Comparison of ENCODE assay signal across 8 cellular contexts in the genomic region with DNA sequence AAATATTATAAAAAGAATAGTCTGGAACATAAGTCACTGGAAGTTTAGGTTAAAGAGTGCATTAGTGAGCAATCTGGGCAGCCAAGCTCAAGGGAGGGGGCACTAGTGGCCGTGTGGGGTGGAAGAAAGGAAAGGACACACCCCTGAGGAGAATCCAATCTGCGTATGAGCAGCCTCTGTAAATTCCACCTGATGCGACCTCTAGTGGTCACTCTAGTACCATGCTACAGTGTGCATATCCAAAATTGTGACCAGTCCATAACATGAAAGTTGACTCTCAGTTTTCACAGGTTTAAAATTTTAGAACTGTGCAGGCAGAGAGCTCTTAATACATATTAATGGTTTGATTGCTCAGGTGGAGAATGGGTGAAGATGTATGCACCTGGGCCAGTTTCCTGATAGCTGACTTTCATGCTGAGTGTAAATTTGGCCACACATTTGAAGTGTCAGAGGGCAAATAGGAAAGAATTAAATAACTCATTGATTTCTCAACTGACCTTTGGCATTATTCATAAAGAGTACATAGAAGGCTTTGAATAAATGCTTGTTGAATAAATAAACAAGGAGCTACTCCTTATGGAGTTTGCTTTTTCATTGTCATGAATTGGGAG.
DNase-seq lines count a peak whose midpoint lies in the region; ATAC-seq, FAIRE-seq and TF ChIP-seq lines count a peak whose summit lies in the region.

No MANE protein-coding gene starts in this region.

- no peak overlapping the region for H2BK120ac ChIP-seq in H1 (replicated peaks; ENCODE audit: low read depth, low read length)

- no peak for TF ChIP-seq POLR2A in H1 (IDR thresholded peaks at IDR 0.05; ENCODE audit: control extremely low read depth in 1 of 2, low read depth in 2 of 2, low read length in 2 of 2)
- TF ChIP-seq POLR2A in testis (IDR thresholded peaks at IDR 0.05): no peak

- H3K79me2 ChIP-seq in H1 (ENCODE audit: control insufficient read depth in 1 of 2, insufficient read depth in 2 of 2, low read length in 2 of 2): no peaks in the 10 kb centered on the region

- H3K36me3 ChIP-seq in H1 (ENCODE audit: control insufficient read depth in 2 of 4, insufficient read depth in 4 of 4, low read length in 3 of 4) (no peaks in the 10 kb centered on the region), testis (ENCODE audit: low read depth, missing control alignments) (no peaks in the 10 kb centered on the region)

- WGBS in H1 (ENCODE audit: extremely low coverage in 1 of 2, insufficient coverage in 1 of 2, insufficient read length in 1 of 2, insufficient replicate concordance in 2 of 2, low coverage in 1 of 2, low lambda C conversion rate in 2 of 2, missing lambda C conversion rate in 1 of 2), 2 experiments: 8% methylated on average over 3 of the region's 3 CpGs; no CpG with 5 or more reads in 1 of the 2 experiments
- WGBS in testis, 2 donors: 0 to 4% methylated on average over 3 of the region's 3 CpGs

- H3K79me1 ChIP-seq in H1 (ENCODE audit: low read depth, low read length): no peaks in the 10 kb centered on the region

- H3K23ac ChIP-seq in H1 (ENCODE audit: insufficient read length): no peak overlapping the region

- no peak overlapping the region for H3K9ac ChIP-seq in H1 (replicated peaks in 1 of 4; ENCODE audit: extremely low read depth in 1 of 4, low read depth in 3 of 4, low read length in 3 of 4)

- no peak overlapping the region for H2AK5ac ChIP-seq in H1 (ENCODE audit: low read depth, low read length)

- H3K4me1 ChIP-seq in H1 (replicated peaks in 1 of 4; ENCODE audit: control insufficient read depth in 3 of 4, insufficient read depth in 4 of 4, low read length in 3 of 4) (no peaks in the 10 kb centered on the region; a peak in 2 of 7 replicates), testis (peaks cover 10% of the 10 kb centered on the region)

- no peak overlapping the region for H2BK15ac ChIP-seq in H1 (ENCODE audit: low read length)

- no peak overlapping the region for H3K14ac ChIP-seq in H1 (ENCODE audit: insufficient read length)

- H3K9me3 ChIP-seq in H1 (ENCODE audit: insufficient read depth in 2 of 2, low read depth in 1 of 2, low read length in 1 of 2) (peaks cover 6 to 11% of the 10 kb centered on the region in 2 experiments), testis (no peaks in the 10 kb centered on the region)

- H3K56ac ChIP-seq in H1 (replicated peaks; ENCODE audit: insufficient read length, low read depth, low read length): no peak overlapping the region

- peak; percentile 66 to 78 for TF ChIP-seq RAD21 in H1 (IDR thresholded peaks at IDR 0.05 in 1 of 2, conservative IDR thresholded peaks at IDR 0.05 in 1 of 2; ENCODE audit: low read depth in 2 of 2, low read length in 2 of 2)

- no peak overlapping the region for H4K8ac ChIP-seq in H1 (ENCODE audit: extremely low read depth, insufficient read depth, low read length)

- no peak overlapping the region for H3K27ac ChIP-seq in H1 (ENCODE audit: low read depth, low read length)
- H3K27ac ChIP-seq in testis: no peak overlapping the region

- peak; percentile 96 for FAIRE-seq in H1 (lab: Jason Lieb, UNC)

- intact Hi-C loops in testis (cut with DNase I; ENCODE audit: low total_unique reads): no loop called here

- H3K4me3 ChIP-seq in H1 (ENCODE audit: extremely low read depth in 1 of 4, insufficient read depth in 2 of 4, low read depth in 3 of 4, low read length in 4 of 4) (no peak overlapping the region), testis (no peak overlapping the region)

- no peaks in the 10 kb centered on the region for H3K23me2 ChIP-seq in H1 (ENCODE audit: low read depth, low read length)

- TF ChIP-seq CTCF in H1 (IDR thresholded peaks at IDR 0.05; ENCODE audit: control extremely low read depth in 1 of 3, insufficient read depth in 1 of 3, low read depth in 1 of 3, low read length in 3 of 3): peak in 2 of 3 experiments; percentile 78 to 84; a peak in 3 of 4 replicates
- TF ChIP-seq CTCF in testis (IDR thresholded peaks at IDR 0.05): peak; percentile 78 to 86 (median 85)

- H2BK5ac ChIP-seq in H1 (ENCODE audit: low read depth, low read length): no peak overlapping the region

- DNase-seq in COR-L47 (lab: John Stamatoyannopoulos, UW): peak; percentile 68
- peak; percentile 62 for DNase-seq in NCI-H2227 treated with DMSO at 0.1 percent for 48 hours (lab: John Stamatoyannopoulos, UW)
- peak; percentile 5 to 29 for DNase-seq in activated CD4-positive, alpha-beta T cell treated with anti-CD3 and anti-CD28 coated beads for 24 hours (ENCODE audit: low read depth in 2 of 2)
- DNase-seq in H1 (ENCODE audit: low read depth in 1 of 2, low spot score in 2 of 2): peak in 1 of 2 experiments; percentile 66
- peak; percentile 57 for DNase-seq in midbrain (lab: John Stamatoyannopoulos, UW)
- peak; percentile 83 for DNase-seq in testis

- no peak overlapping the region for H4K91ac ChIP-seq in H1 (replicated peaks; ENCODE audit: insufficient read length, low read length)

- H2BK20ac ChIP-seq in H1 (ENCODE audit: low read length): no peak overlapping the region

- H4K20me1 ChIP-seq in H1 (replicated peaks in 1 of 2; ENCODE audit: control insufficient read depth in 1 of 2, insufficient read depth in 2 of 2, low read length in 2 of 2): no peaks in the 10 kb centered on the region

- POLR2A ChIA-PET in H1 (lab: Charles Lee; ENCODE audit: partially characterized antibody): interaction anchor here (1.1 kb wide), 1 partner anchor 110 kb away, joined by 4 read pairs; no protein-coding TSS in a partner anchor

- CTCF ChIA-PET in H1 (lab: Charles Lee; ENCODE audit: partially characterized antibody): interaction anchor here (0.6 to 5.4 kb wide), 68 partner anchors 9 to 534 kb away, joined by 3 to 82 read pairs (median 4); no protein-coding TSS in a partner anchor

- no peak overlapping the region for H2BK12ac ChIP-seq in H1 (ENCODE audit: low read depth, low read length)

- ATAC-seq in GM19324 (IDR thresholded peaks at IDR 0.05; ENCODE audit: low FRiP score, unreplicated experiment): peak; percentile 73
- peak; percentile 94 for ATAC-seq in HG03159 (IDR thresholded peaks at IDR 0.05; ENCODE audit: unreplicated experiment)

- H4K5ac ChIP-seq in H1 (ENCODE audit: insufficient read length, low read depth, low read length): no peak overlapping the region

- H3K18ac ChIP-seq in H1 (ENCODE audit: extremely low read depth, low read length): no peak overlapping the region

- H2AFZ ChIP-seq in H1 (ENCODE audit: low read length): no peak overlapping the region

- no peak overlapping the region for H3K4ac ChIP-seq in H1 (replicated peaks; ENCODE audit: insufficient read length, low read depth, low read length)

- H3K27me3 ChIP-seq in H1 (replicated peaks in 1 of 4; ENCODE audit: control insufficient read depth in 3 of 4, extremely low read depth in 1 of 4, insufficient read depth in 3 of 4, low read length in 3 of 4): no peaks in the 10 kb centered on the region
- H3K27me3 ChIP-seq in testis: no peaks in the 10 kb centered on the region

- TF ChIP-seq EP300 in H1 (IDR thresholded peaks at IDR 0.05; ENCODE audit: borderline replicate concordance in 1 of 2, low read depth in 2 of 2, low read length in 2 of 2): no peak

- no peak overlapping the region for H3K4me2 ChIP-seq in H1 (ENCODE audit: insufficient read depth in 1 of 2, low read depth in 2 of 2, low read length in 2 of 2)

TF ChIP-seq in H1, 55 proteins besides CTCF, POLR2A, EP300 and RAD21:
- peak; percentile 67; the same call in 1 of the 2 replicates for TF ChIP-seq TEAD4 (IDR thresholded peaks at IDR 0.05; ENCODE audit: low read depth, low read length)
- TF ChIP-seq, protein P1, sequence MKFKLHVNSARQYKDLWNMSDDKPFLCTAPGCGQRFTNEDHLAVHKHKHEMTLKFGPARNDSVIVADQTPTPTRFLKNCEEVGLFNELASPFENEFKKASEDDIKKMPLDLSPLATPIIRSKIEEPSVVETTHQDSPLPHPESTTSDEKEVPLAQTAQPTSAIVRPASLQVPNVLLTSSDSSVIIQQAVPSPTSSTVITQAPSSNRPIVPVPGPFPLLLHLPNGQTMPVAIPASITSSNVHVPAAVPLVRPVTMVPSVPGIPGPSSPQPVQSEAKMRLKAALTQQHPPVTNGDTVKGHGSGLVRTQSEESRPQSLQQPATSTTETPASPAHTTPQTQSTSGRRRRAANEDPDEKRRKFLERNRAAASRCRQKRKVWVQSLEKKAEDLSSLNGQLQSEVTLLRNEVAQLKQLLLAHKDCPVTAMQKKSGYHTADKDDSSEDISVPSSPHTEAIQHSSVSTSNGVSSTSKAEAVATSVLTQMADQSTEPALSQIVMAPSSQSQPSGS (IDR thresholded peaks at IDR 0.05; ENCODE audit: low read length): no peak
